In the genomic region with DNA sequence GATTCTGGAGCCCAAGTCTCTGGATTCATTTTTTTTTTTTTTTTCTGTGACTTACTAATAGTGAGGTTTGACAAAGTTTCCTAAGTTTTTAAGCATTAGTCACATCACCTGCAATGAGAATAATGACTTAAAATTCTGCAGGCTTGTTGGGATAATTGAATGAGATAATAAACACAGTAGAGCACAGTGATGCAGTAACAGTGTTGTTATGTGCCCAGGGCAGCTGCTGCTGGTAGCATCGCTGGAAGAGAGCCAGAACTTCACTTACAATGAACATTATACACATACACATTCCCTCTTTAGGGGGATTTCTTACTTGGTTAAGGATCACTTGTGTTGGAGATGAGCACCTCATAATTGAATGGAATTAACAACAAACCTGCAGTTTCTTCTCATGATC, we compare ENCODE assay signal across 11 cellular contexts.
DNase-seq lines count a peak whose midpoint lies in the region; ATAC-seq and TF ChIP-seq lines count a peak whose summit lies in the region.
"Had no signal": no experiment of that assay in that cellular context is flagged by ENCODE, and none has a peak within 500 bp of the region (broad histone marks: within the 10 kb centered on the region; RNA-seq: fewer than 3 reads in every experiment).

No MANE protein-coding gene starts in this region.

- H3K27me3 ChIP-seq in tibial artery (no peaks in the 10 kb centered on the region), brain microvascular endothelial cell (replicated peaks) (no peaks in the 10 kb centered on the region)
- H3K27me3 ChIP-seq: gastroesophageal sphincter had no signal

- H3K27ac ChIP-seq in tibial artery (no peak overlapping the region), brain microvascular endothelial cell (no peak overlapping the region)
- H3K27ac ChIP-seq: gastroesophageal sphincter had no signal

- in situ Hi-C loops in brain microvascular endothelial cell (cut with HindIII; ENCODE audit: low pct_ligation_motif_present, low sequenced_read_pairs), result no loop called here

- peak; percentile 8 for DNase-seq in DMS79 treated with DMSO at 0.1 percent for 48 hours (lab: John Stamatoyannopoulos, UW)
- DNase-seq in NCI-H2029 treated with DMSO at 0.1 percent for 48 hours (lab: John Stamatoyannopoulos, UW), result peak; percentile 82
- peak; percentile 59 for DNase-seq in SK-N-DZ (ENCODE audit: low spot score)
- peak; percentile 51 for DNase-seq in kidney tubule cell (ENCODE audit: low spot score)
- DNase-seq in tibial artery, result no peak
- DNase-seq in activated T-cell treated with anti-CD3 and anti-CD28 coated beads, Interleukin-2, amount 50 U/mL, for 1 hour, result no peak
- no peak for DNase-seq in brain microvascular endothelial cell
- DNase-seq: activated CD4-positive, alpha-beta memory T cell treated with anti-CD3 and anti-CD28 coated beads for 36 hours; CD8-positive, alpha-beta T cell had no signal

- H3K36me3 ChIP-seq in tibial artery, result no peaks in the 10 kb centered on the region
- H3K36me3 ChIP-seq in brain microvascular endothelial cell (replicated peaks), result no peaks in the 10 kb centered on the region
- H3K36me3 ChIP-seq: gastroesophageal sphincter had no signal

- intact Hi-C loops in tibial artery (cut with DNase I; ENCODE audit: low total_unique reads), result no loop called here

- H3K9me3 ChIP-seq in tibial artery, result no peaks in the 10 kb centered on the region
- H3K9me3 ChIP-seq: gastroesophageal sphincter had no signal

- ATAC-seq in GM21360 (IDR thresholded peaks at IDR 0.05; ENCODE audit: unreplicated experiment), result no peak
- ATAC-seq: CD8-positive, alpha-beta T cell; gastroesophageal sphincter had no signal

- TF ChIP-seq CTCF in tibial artery (IDR thresholded peaks at IDR 0.05), result no peak
- no peak for TF ChIP-seq CTCF in brain microvascular endothelial cell (IDR thresholded peaks at IDR 0.05; ENCODE audit: low read depth, low read length, missing control alignments)

- H3K4me1 ChIP-seq in tibial artery, result peaks cover 0 to 41% (median 20%) of the 10 kb centered on the region in 4 donors

- no peak overlapping the region for H3K4me3 ChIP-seq in tibial artery
- H3K4me3 ChIP-seq in brain microvascular endothelial cell (ENCODE audit: low read depth, low read length), result no peak overlapping the region
- H3K4me3 ChIP-seq: gastroesophageal sphincter had no signal

Comparison
In these comparisons a context has a peak if more than half of its experiments do, and no peak if none do; other contexts are left out.
1. DNase-seq: peak in DMS79 treated with DMSO at 0.1 percent for 48 hours (single experiment), NCI-H2029 treated with DMSO at 0.1 percent for 48 hours (single experiment), SK-N-DZ (single experiment) and kidney tubule cell (single experiment); none in tibial artery (0 of 2), activated T-cell treated with anti-CD3 and anti-CD28 coated beads, Interleukin-2, amount 50 U/mL, for 1 hour (single experiment) and brain microvascular endothelial cell (single experiment).